In genomic region chr18:52685316-52685715, GRCh38 we compare ENCODE assay signal across 31 cellular contexts.
"Had no signal": no experiment of that assay in that cellular context is flagged by ENCODE, and none has a peak within 500 bp of the region (broad histone marks: within the 10 kb centered on the region; RNA-seq: fewer than 3 reads in every experiment).

No MANE protein-coding gene starts in this region.

- H3K27ac ChIP-seq: coronary artery, dorsolateral prefrontal cortex, epithelial cell of prostate, esophagus squamous epithelium, gastrocnemius medialis, heart left ventricle, hepatocyte, left ventricle myocardium inferior, lower lobe of right lung had no signal

- H3K4me3 ChIP-seq: coronary artery, dorsolateral prefrontal cortex, esophagus squamous epithelium, gastrocnemius medialis, heart left ventricle, hepatocyte, left ventricle myocardium inferior, lower lobe of right lung, mucosa of descending colon had no signal

- H3K9me3 ChIP-seq: esophagus squamous epithelium, gastrocnemius medialis, heart left ventricle, left ventricle myocardium inferior, lower lobe of right lung, mucosa of descending colon had no signal

- H3K27ac Mint-ChIP-seq: immature natural killer cell; mesothelial cell of epicardium; naive B cell; naive thymus-derived CD8-positive, alpha-beta T cell had no signal

- H3K4me1 ChIP-seq: esophagus squamous epithelium, gastrocnemius medialis, heart left ventricle, left ventricle myocardium inferior, lower lobe of right lung had no signal

- H3K9me3 Mint-ChIP-seq: mesothelial cell of epicardium had no signal

- ATAC-seq: esophagus mucosa; gastrocnemius medialis; heart left ventricle; left colon; left lobe of liver; lower lobe of right lung; mucosa of descending colon; naive thymus-derived CD8-positive, alpha-beta T cell had no signal

- H3K4me1 Mint-ChIP-seq: immature natural killer cell; mesothelial cell of epicardium; naive B cell; naive thymus-derived CD8-positive, alpha-beta T cell had no signal

- H3K4me3 Mint-ChIP-seq: immature natural killer cell; mesothelial cell of epicardium; naive B cell; naive thymus-derived CD8-positive, alpha-beta T cell had no signal

- FAIRE-seq: colon, endothelial cell of umbilical vein, kidney had no signal

- H3K27me3 Mint-ChIP-seq: naive B cell had no signal

- H3K27me3 ChIP-seq: esophagus squamous epithelium, gastrocnemius medialis, hepatocyte had no signal

- H3K36me3 ChIP-seq: esophagus squamous epithelium, gastrocnemius medialis, heart left ventricle, left ventricle myocardium inferior, lower lobe of right lung had no signal

- DNase-seq: dermis blood vessel endothelial cell; dorsolateral prefrontal cortex; effector CD4-positive, alpha-beta T cell; effector memory CD4-positive, alpha-beta T cell; erythroblast; esophagus squamous epithelium; foreskin fibroblast; foreskin melanocyte; gastrocnemius medialis; glutamatergic neuron; heart left ventricle; hypothalamus; immature natural killer cell; islet precursor cell; kidney; kidney glomerular epithelial cell; left colon; left ventricle myocardium inferior; lower lobe of right lung; mesenchymal stem cell; mucosa of descending colon; naive B cell; naive thymus-derived CD8-positive, alpha-beta T cell had no signal

- H3K36me3 Mint-ChIP-seq: immature natural killer cell; mesothelial cell of epicardium; naive B cell; naive thymus-derived CD8-positive, alpha-beta T cell had no signal
